Comparison of ENCODE assay signal across 24 cellular contexts in the genomic region with DNA sequence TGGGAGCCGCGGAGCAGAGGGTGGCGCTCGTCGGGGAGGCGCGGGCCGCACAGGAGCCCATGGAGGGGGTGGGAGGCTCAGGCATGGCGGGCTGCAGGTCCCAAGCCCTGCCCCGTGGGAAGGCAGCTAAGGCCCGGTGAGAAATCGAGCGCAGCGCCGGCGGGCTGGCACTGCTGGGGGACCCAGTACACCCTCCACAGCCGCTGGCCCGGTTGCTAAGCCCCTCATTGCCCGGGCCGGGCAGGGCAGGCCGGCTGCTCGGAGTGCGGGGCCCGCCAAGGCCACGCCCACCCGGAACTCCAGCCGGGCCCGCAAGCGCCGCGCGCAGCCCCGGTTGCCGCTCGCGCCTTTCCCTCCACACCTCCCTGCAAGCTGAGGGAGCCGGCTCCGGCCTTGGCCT. TPM values are rescaled to one million over a fixed set of nuclear protein-coding genes. Genes with fewer than 3 reads are reported as not detected.
DNase-seq lines count a peak whose midpoint lies in the region; ATAC-seq and TF ChIP-seq lines count a peak whose summit lies in the region.
"Not testable (repeated sequence)": the region's sequence is repeated elsewhere in the genome, so short reads cannot be mapped to it uniquely, and the experiment has no call there.
"Had no signal": no experiment of that assay in that cellular context is flagged by ENCODE, and none has a peak within 500 bp of the region (broad histone marks: within the 10 kb centered on the region; RNA-seq: fewer than 3 reads in every experiment).

No MANE protein-coding gene starts in this region.

- H3K4me3 ChIP-seq in left ventricle myocardium inferior: peak overlapping the region; percentile 57

- H3K9me3 Mint-ChIP-seq in activated CD4-positive, alpha-beta T cell treated with anti-CD3 and anti-CD28 coated beads, Interleukin-2, amount 10 ng/mL, durations not matched to agents 24 days and 14 days: peaks cover 38% of the 10 kb centered on the region
- H3K9me3 Mint-ChIP-seq in activated naive CD4-positive, alpha-beta T cell treated with anti-CD3 and anti-CD28 coated beads, Interleukin-2, amount 50 U/mL, for 24 hours: peaks cover 20% of the 10 kb centered on the region
- H3K9me3 Mint-ChIP-seq in natural killer cell treated with Interleukin-12 subunit alpha and Interleukin-12 subunit beta and Interleukin-15 and Interleukin-18, amount 100 ng/mL, for 72 hours: not testable (repeated sequence)
- peaks cover 14% of the 10 kb centered on the region for H3K9me3 Mint-ChIP-seq in stimulated activated naive CD8-positive, alpha-beta T cell treated with anti-CD3 and anti-CD28 coated beads, Interleukin-15, Interleukin-2, amounts not matched to agents 100 ng/mL and 50 ng/mL, for 24 hours

- not testable (repeated sequence) for TF ChIP-seq CTCF in left ventricle myocardium inferior (IDR thresholded peaks at IDR 0.05; ENCODE audit: borderline replicate concordance)

- not testable (repeated sequence) for H3K27ac ChIP-seq in left ventricle myocardium inferior (replicated peaks)

- H3K4me1 Mint-ChIP-seq in activated CD4-positive, alpha-beta T cell treated with anti-CD3 and anti-CD28 coated beads, Interleukin-2, amount 10 ng/mL, durations not matched to agents 24 days and 14 days; activated naive CD4-positive, alpha-beta T cell treated with anti-CD3 and anti-CD28 coated beads, Interleukin-2, amount 50 U/mL, for 24 hours; natural killer cell treated with Interleukin-12 subunit alpha and Interleukin-12 subunit beta and Interleukin-15 and Interleukin-18, amount 100 ng/mL, for 72 hours (ENCODE audit: low read depth in 2 of 2); stimulated activated naive CD8-positive, alpha-beta T cell treated with anti-CD3 and anti-CD28 coated beads, Interleukin-15, Interleukin-2, amounts not matched to agents 100 ng/mL and 50 ng/mL, for 24 hours (ENCODE audit: low read depth): not testable (repeated sequence)

- H3K27me3 ChIP-seq in left ventricle myocardium inferior (ENCODE audit: low read depth): peaks cover 27% of the 10 kb centered on the region

- H3K4me1 ChIP-seq in left ventricle myocardium inferior: not testable (repeated sequence)

- DNase-seq in ELF-1 (ENCODE audit: low read depth, low spot score): peak; percentile 35
- DNase-seq in SK-N-DZ (ENCODE audit: low spot score): peak; percentile 36
- peak; percentile 69 for DNase-seq in activated CD4-positive, alpha-beta T cell treated with anti-CD3 and anti-CD28 coated beads, Interleukin-2, amount 10 ng/mL, durations not matched to agents 24 days and 14 days
- peak; percentile 55 for DNase-seq in activated T-cell treated with anti-CD3 and anti-CD28 coated beads, Interleukin-2, amount 50 U/mL, for 1 hour
- DNase-seq in left ventricle myocardium inferior; natural killer cell treated with Interleukin-12 subunit alpha and Interleukin-12 subunit beta and Interleukin-15 and Interleukin-18, amount 100 ng/mL, for 72 hours (ENCODE audit: low spot score): not testable (repeated sequence)

- H3K36me3 Mint-ChIP-seq in activated CD4-positive, alpha-beta T cell treated with anti-CD3 and anti-CD28 coated beads, Interleukin-2, amount 10 ng/mL, durations not matched to agents 24 days and 14 days (ENCODE audit: low read depth); activated naive CD4-positive, alpha-beta T cell treated with anti-CD3 and anti-CD28 coated beads, Interleukin-2, amount 50 U/mL, for 24 hours; natural killer cell treated with Interleukin-12 subunit alpha and Interleukin-12 subunit beta and Interleukin-15 and Interleukin-18, amount 100 ng/mL, for 72 hours: not testable (repeated sequence)
- peaks cover 32% of the 10 kb centered on the region for H3K36me3 Mint-ChIP-seq in stimulated activated naive CD8-positive, alpha-beta T cell treated with anti-CD3 and anti-CD28 coated beads, Interleukin-15, Interleukin-2, amounts not matched to agents 100 ng/mL and 50 ng/mL, for 24 hours (ENCODE audit: low read depth)

- not testable (repeated sequence) for ATAC-seq in natural killer cell treated with Interleukin-12 subunit alpha and Interleukin-12 subunit beta and Interleukin-15 and Interleukin-18, amount 100 ng/mL, for 72 hours

- not testable (repeated sequence) for H3K27me3 Mint-ChIP-seq in activated CD4-positive, alpha-beta T cell treated with anti-CD3 and anti-CD28 coated beads, Interleukin-2, amount 10 ng/mL, durations not matched to agents 24 days and 14 days; activated naive CD4-positive, alpha-beta T cell treated with anti-CD3 and anti-CD28 coated beads, Interleukin-2, amount 50 U/mL, for 24 hours
- H3K27me3 Mint-ChIP-seq in natural killer cell treated with Interleukin-12 subunit alpha and Interleukin-12 subunit beta and Interleukin-15 and Interleukin-18, amount 100 ng/mL, for 72 hours: peaks cover 5 to 17% of the 10 kb centered on the region in 2 donors
- H3K27me3 Mint-ChIP-seq in stimulated activated naive CD8-positive, alpha-beta T cell treated with anti-CD3 and anti-CD28 coated beads, Interleukin-15, Interleukin-2, amounts not matched to agents 100 ng/mL and 50 ng/mL, for 24 hours: peaks cover 13% of the 10 kb centered on the region

- H3K36me3 ChIP-seq in left ventricle myocardium inferior: not testable (repeated sequence)

- intact Hi-C loops in activated CD4-positive, alpha-beta T cell treated with anti-CD3 and anti-CD28 coated beads, Interleukin-2, amount 10 ng/mL, durations not matched to agents 24 days and 14 days (cut with micrococcal nuclease); left ventricle myocardium inferior (cut with micrococcal nuclease): not testable (repeated sequence)

- not testable (repeated sequence) for H3K27ac Mint-ChIP-seq in activated CD4-positive, alpha-beta T cell treated with anti-CD3 and anti-CD28 coated beads, Interleukin-2, amount 10 ng/mL, durations not matched to agents 24 days and 14 days; activated naive CD4-positive, alpha-beta T cell treated with anti-CD3 and anti-CD28 coated beads, Interleukin-2, amount 50 U/mL, for 24 hours; natural killer cell treated with Interleukin-12 subunit alpha and Interleukin-12 subunit beta and Interleukin-15 and Interleukin-18, amount 100 ng/mL, for 72 hours; stimulated activated naive CD8-positive, alpha-beta T cell treated with anti-CD3 and anti-CD28 coated beads, Interleukin-15, Interleukin-2, amounts not matched to agents 100 ng/mL and 50 ng/mL, for 24 hours

- H3K9me3 ChIP-seq in left ventricle myocardium inferior (replicated peaks): peaks cover 43% of the 10 kb centered on the region

- H3K4me3 Mint-ChIP-seq in activated CD4-positive, alpha-beta T cell treated with anti-CD3 and anti-CD28 coated beads, Interleukin-2, amount 10 ng/mL, durations not matched to agents 24 days and 14 days: peak overlapping the region; percentile 61
- H3K4me3 Mint-ChIP-seq in activated naive CD4-positive, alpha-beta T cell treated with anti-CD3 and anti-CD28 coated beads, Interleukin-2, amount 50 U/mL, for 24 hours: peak overlapping the region; percentile 61
- peak overlapping the region; percentile 58 for H3K4me3 Mint-ChIP-seq in natural killer cell treated with Interleukin-12 subunit alpha and Interleukin-12 subunit beta and Interleukin-15 and Interleukin-18, amount 100 ng/mL, for 72 hours
- H3K4me3 Mint-ChIP-seq in stimulated activated naive CD8-positive, alpha-beta T cell treated with anti-CD3 and anti-CD28 coated beads, Interleukin-15, Interleukin-2, amounts not matched to agents 100 ng/mL and 50 ng/mL, for 24 hours: peak overlapping the region; percentile 56

RNA-seq across cellular contexts. Expression of a gene that starts 26.2 kb away (rescaled TPM):
- 5.3 and 7.3 TPM in 2 replicates for polyA plus RNA-seq in SK-N-DZ (2014; cell fraction: cytosol; rRNA removed)
- polyA plus RNA-seq in SK-N-DZ (2014; cell fraction: nucleus; rRNA removed): 3.2 and 9.0 TPM in 2 replicates
- 4.4 and 4.5 TPM in 2 replicates for total RNA-seq in activated CD4-positive, alpha-beta T cell treated with anti-CD3 and anti-CD28 coated beads, Interleukin-2, amount 10 ng/mL, durations not matched to agents 24 days and 14 days
- total RNA-seq in left ventricle myocardium inferior: 3.9 TPM
- total RNA-seq in natural killer cell treated with Interleukin-12 subunit alpha and Interleukin-12 subunit beta and Interleukin-15 and Interleukin-18, amount 100 ng/mL, for 72 hours: 1 to 10 TPM; 4.5 to 6.7 TPM

RNA-seq across cellular contexts. Expression of a gene that starts 32.8 kb away (rescaled TPM):
- polyA plus RNA-seq in SK-N-DZ (2014; cell fraction: cytosol; rRNA removed): not detected in 2 replicates
- not detected in 2 replicates for polyA plus RNA-seq in SK-N-DZ (2014; cell fraction: nucleus; rRNA removed)
- total RNA-seq in activated CD4-positive, alpha-beta T cell treated with anti-CD3 and anti-CD28 coated beads, Interleukin-2, amount 10 ng/mL, durations not matched to agents 24 days and 14 days: not detected in 2 replicates
- total RNA-seq in left ventricle myocardium inferior: not detected
- total RNA-seq in natural killer cell treated with Interleukin-12 subunit alpha and Interleukin-12 subunit beta and Interleukin-15 and Interleukin-18, amount 100 ng/mL, for 72 hours: not detected
- total RNA-seq: breast epithelium; endothelial cell of umbilical vein; fibroblast of lung; gastrocnemius medialis; GM12878; GM23248; hepatocyte; left cardiac atrium; LHCN-M2; mammary epithelial cell; mucosa of gallbladder; pancreas; PC-3; renal cortical epithelial cell; T-helper 2 cell treated with Interferon-gamma antibody and Interleukin-4, amounts not matched to agents 100 ng/mL and 5 ng/mL, for 36 hours had no signal
- polyA plus RNA-seq: endothelial cell of umbilical vein, fibroblast of lung, GM12878, GM23248, hepatocyte, mammary epithelial cell, pancreas, SK-N-SH had no signal

RNA-seq across cellular contexts. Expression of a gene that starts 40.5 kb away (rescaled TPM):
- 24.1 and 33.1 TPM in 2 replicates for polyA plus RNA-seq in SK-N-DZ (2014; cell fraction: cytosol; rRNA removed)
- 38.5 and 45.2 TPM in 2 replicates for polyA plus RNA-seq in SK-N-DZ (2014; cell fraction: nucleus; rRNA removed)
- total RNA-seq in activated CD4-positive, alpha-beta T cell treated with anti-CD3 and anti-CD28 coated beads, Interleukin-2, amount 10 ng/mL, durations not matched to agents 24 days and 14 days: 8.2 and 9.5 TPM in 2 replicates
- 19.1 TPM for total RNA-seq in left ventricle myocardium inferior
- 10 to 100 TPM in 1 of 2 donors, 1 to 10 TPM in 1; 9.5 to 13.5 TPM for total RNA-seq in natural killer cell treated with Interleukin-12 subunit alpha and Interleukin-12 subunit beta and Interleukin-15 and Interleukin-18, amount 100 ng/mL, for 72 hours
